ENCODE assay signal across 1 cellular context in genomic region chr14:100416921-100417451, GRCh38.
TF ChIP-seq lines count a peak whose summit lies in the region.

No MANE protein-coding gene starts in this region.

TF ChIP-seq in HepG2, 621 proteins besides CTCF, POLR2A, EP300 and RAD21 (continued from another document):
- no peak for TF ChIP-seq NONO (IDR thresholded peaks at IDR 0.05)
- TF ChIP-seq NONO (CRISPR knock-in tag; conservative IDR thresholded peaks at IDR 0.05): no peak
- no peak for TF ChIP-seq HHEX (CRISPR knock-in tag; IDR thresholded peaks at IDR 0.05)
- no peak for TF ChIP-seq SRSF9 (IDR thresholded peaks at IDR 0.05; ENCODE audit: borderline replicate concordance, insufficient read depth, low read depth, low read length, poor library complexity, severe bottlenecking)
- TF ChIP-seq TEAD3 (CRISPR knock-in tag; optimal IDR thresholded peaks at IDR 0.05; ENCODE audit: borderline replicate concordance): no peak
- no peak for TF ChIP-seq AKAP8 (CRISPR knock-in tag; IDR thresholded peaks at IDR 0.05)
- TF ChIP-seq MEIS2 (CRISPR knock-in tag; IDR thresholded peaks at IDR 0.05): no peak
- no peak for TF ChIP-seq YEATS4 (CRISPR knock-in tag; IDR thresholded peaks at IDR 0.05; ENCODE audit: borderline replicate concordance)
- no peak for TF ChIP-seq FUBP1 (CRISPR knock-in tag; IDR thresholded peaks at IDR 0.05; ENCODE audit: borderline replicate concordance)
- TF ChIP-seq PRDM4 (CRISPR knock-in tag; IDR thresholded peaks at IDR 0.05; ENCODE audit: borderline replicate concordance): no peak
- TF ChIP-seq SMARCE1 (IDR thresholded peaks at IDR 0.05; ENCODE audit: borderline replicate concordance): no peak
- no peak for TF ChIP-seq FOXK2 (IDR thresholded peaks at IDR 0.05)
- TF ChIP-seq CREM (IDR thresholded peaks at IDR 0.05): no peak
- no peak for TF ChIP-seq CREM (CRISPR knock-in tag; IDR thresholded peaks at IDR 0.05)
- no peak for TF ChIP-seq SSRP1 (CRISPR knock-in tag; IDR thresholded peaks at IDR 0.05)
- TF ChIP-seq IRX3 (CRISPR knock-in tag; IDR thresholded peaks at IDR 0.05; ENCODE audit: borderline replicate concordance, low read depth): no peak
- TF ChIP-seq ZFP1 (CRISPR knock-in tag; IDR thresholded peaks at IDR 0.05): no peak
